Comparison of ENCODE assay signal across 8 cellular contexts in the genomic region with DNA sequence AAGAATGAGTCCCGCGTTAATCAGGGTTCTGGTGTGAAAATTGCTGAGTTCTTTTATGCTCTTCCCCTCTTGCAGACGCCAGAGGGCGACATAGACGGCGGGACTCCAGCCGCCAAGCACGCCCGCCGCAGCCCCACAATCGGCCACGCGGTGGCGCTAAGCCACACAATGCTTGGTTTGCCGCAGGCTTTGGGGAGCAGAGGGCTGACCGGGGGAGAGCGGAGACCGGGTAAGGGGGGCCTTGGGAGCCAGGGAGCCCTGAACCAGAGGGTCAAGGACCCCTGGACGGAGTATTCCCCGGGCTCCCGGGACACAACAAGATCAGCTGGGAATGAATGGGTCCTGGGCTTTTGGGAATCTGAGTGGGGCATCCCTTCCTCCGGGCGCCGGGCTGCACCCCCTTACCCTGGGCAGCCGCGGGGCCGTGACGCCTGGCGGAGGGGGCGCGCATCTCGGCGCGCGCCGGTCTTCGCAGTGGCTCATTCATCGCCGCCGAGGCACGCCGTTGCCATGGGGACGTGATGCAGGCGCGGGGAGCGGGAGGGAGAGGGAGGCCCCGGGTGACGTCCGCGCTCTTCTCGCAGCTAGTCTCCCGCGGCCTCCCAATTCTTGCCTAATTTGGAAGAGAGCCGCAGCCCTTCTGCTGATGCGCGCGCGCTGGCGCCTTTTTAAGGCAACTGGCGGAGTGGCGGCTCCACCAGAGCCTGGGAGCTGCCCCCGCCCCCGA.
DNase-seq lines count a peak whose midpoint lies in the region; ATAC-seq lines count a peak whose summit lies in the region.

No MANE protein-coding gene starts in this region.

- DNase-seq in DMS79 treated with DMSO at 0.1 percent for 48 hours (lab: John Stamatoyannopoulos, UW) = peak; percentile 88
- peak; percentile 97 for DNase-seq in NCI-H446 (lab: John Stamatoyannopoulos, UW)
- peak; percentile 85 for DNase-seq in activated CD4-positive, CD25-positive, alpha-beta regulatory T cell treated with anti-CD3 and anti-CD28 coated beads, Interleukin-2, amount 50 U/mL, for 16 hours (ENCODE audit: low read depth, low spot score)
- peak; percentile 86 for DNase-seq in central memory CD4-positive, alpha-beta T cell
- peak; percentile 95 for DNase-seq in islet precursor cell
- peak; percentile 85 to 99 (median 89) for DNase-seq in stimulated activated CD4-positive, alpha-beta T cell treated with anti-CD3 and anti-CD28 coated beads, Interleukin-12 subunit alpha, Interleukin-12 subunit beta, amount 100 ng/mL, for 48 hours (ENCODE audit: low read depth in 2 of 3, low spot score in 1 of 3)

- peak; percentile 60 for ATAC-seq in HG02981 (IDR thresholded peaks at IDR 0.05; ENCODE audit: unreplicated experiment)
- ATAC-seq in HG03378 (IDR thresholded peaks at IDR 0.05; ENCODE audit: unreplicated experiment) = no peak
